In genomic region chr1:2313651-2314296, GRCh38 we compare ENCODE assay signal across 8 cellular contexts.
DNase-seq lines count a peak whose midpoint lies in the region; ATAC-seq and TF ChIP-seq lines count a peak whose summit lies in the region.

No MANE protein-coding gene starts in this region.

- no peaks in the 10 kb centered on the region for H3K9me3 ChIP-seq in lower lobe of right lung
- H3K9me3 ChIP-seq in transverse colon: no peaks in the 10 kb centered on the region

- in situ Hi-C loops in transverse colon (cut with MboI; ENCODE audit: low pct_ligation_motif_present in 1 of 4, low pct_unique_long_range_greater_than_20kb in 1 of 4, low sequenced_read_pairs in 3 of 4): loop anchor here in 2 of 4 donors (25.0 kb wide), 1 partner anchor 101 kb away; no protein-coding TSS in a partner anchor

- TF ChIP-seq CTCF in lower lobe of right lung (IDR thresholded peaks at IDR 0.05): no peak
- TF ChIP-seq CTCF in transverse colon (IDR thresholded peaks at IDR 0.05): no peak

- peak overlapping the region; percentile 92 for H3K27ac ChIP-seq in lower lobe of right lung
- H3K27ac ChIP-seq in transverse colon: peak overlapping the region; percentile 85 to 91 (median 88)

- H3K4me3 ChIP-seq in lower lobe of right lung (peak overlapping the region; percentile 67), transverse colon (peak overlapping the region in 2 of 4 donors; percentile 61 to 64)

- WGBS in transverse colon (ENCODE audit: low coverage in 1 of 2), 2 donors: 58% methylated on average over 17 of the region's 20 CpGs; no CpG with 5 or more reads in 1 of the 2 donors

- no peak overlapping the region for H3K4me3 Mint-ChIP-seq in activated T-cell treated with anti-CD3 and anti-CD28 coated beads, Interleukin-2, amount 50 U/mL, for 24 hours
- H3K4me3 Mint-ChIP-seq in central memory CD8-positive, alpha-beta T cell: peak overlapping the region; percentile 47

- DNase-seq in activated T-cell treated with anti-CD3 and anti-CD28 coated beads, Interleukin-2, amount 50 U/mL, for 24 hours: peak; percentile 45
- DNase-seq in activated T-cell treated with anti-CD3 and anti-CD28 coated beads for 4 hours (no peak), lower lobe of right lung (no peak), transverse colon (no peak), LoVo (ENCODE audit: low spot score) (no peak)
- DNase-seq in central memory CD8-positive, alpha-beta T cell (ENCODE audit: low spot score in 2 of 2): no peak
- DNase-seq in stimulated activated CD4-positive, alpha-beta T cell treated with anti-CD3 and anti-CD28 coated beads, Interleukin-1b, Interleukin-23, amount 100 ng/mL, for 48 hours: no peak
- DNase-seq in central memory CD4-positive, alpha-beta T cell: no peak

- no peak for TF ChIP-seq EP300 in transverse colon (IDR thresholded peaks at IDR 0.05; ENCODE audit: low read depth)

- H3K36me3 Mint-ChIP-seq in activated T-cell treated with anti-CD3 and anti-CD28 coated beads, Interleukin-2, amount 50 U/mL, for 24 hours (ENCODE audit: low read depth): peaks cover 13% of the 10 kb centered on the region
- H3K36me3 Mint-ChIP-seq in central memory CD8-positive, alpha-beta T cell (ENCODE audit: insufficient read depth): peaks cover 9% of the 10 kb centered on the region

- intact Hi-C loops in lower lobe of right lung (cut with DNase I): no loop called here
- intact Hi-C loops in transverse colon (cut with DNase I; ENCODE audit: low total_unique reads): loop anchor here (5.0 kb wide), 1 partner anchor 81 kb away; no protein-coding TSS in a partner anchor

- H3K27ac Mint-ChIP-seq in activated T-cell treated with anti-CD3 and anti-CD28 coated beads, Interleukin-2, amount 50 U/mL, for 24 hours: peak overlapping the region; percentile 37
- H3K27ac Mint-ChIP-seq in central memory CD8-positive, alpha-beta T cell (ENCODE audit: low read depth): peak overlapping the region; percentile 59

- peaks cover 17% of the 10 kb centered on the region for H3K4me1 Mint-ChIP-seq in activated T-cell treated with anti-CD3 and anti-CD28 coated beads, Interleukin-2, amount 50 U/mL, for 24 hours (ENCODE audit: low read depth)
- H3K4me1 Mint-ChIP-seq in central memory CD8-positive, alpha-beta T cell: peaks cover 12% of the 10 kb centered on the region

- H3K27me3 Mint-ChIP-seq in activated T-cell treated with anti-CD3 and anti-CD28 coated beads, Interleukin-2, amount 50 U/mL, for 24 hours: no peaks in the 10 kb centered on the region
- H3K27me3 Mint-ChIP-seq in central memory CD8-positive, alpha-beta T cell: no peaks in the 10 kb centered on the region

- H3K36me3 ChIP-seq in lower lobe of right lung (peaks cover 6% of the 10 kb centered on the region), transverse colon (no peaks in the 10 kb centered on the region)

- no peak for ATAC-seq in central memory CD8-positive, alpha-beta T cell (replicated peaks; ENCODE audit: extremely low read depth, poor library complexity, severe bottlenecking)
- no peak for ATAC-seq in lower lobe of right lung

- H3K4me1 ChIP-seq in lower lobe of right lung (peaks cover 61% of the 10 kb centered on the region), transverse colon (peaks cover 32 to 60% (median 43%) of the 10 kb centered on the region in 4 donors)

- H3K27me3 ChIP-seq in lower lobe of right lung (ENCODE audit: low read depth) (no peaks in the 10 kb centered on the region), transverse colon (peaks cover 9% of the 10 kb centered on the region)

- H3K9me3 Mint-ChIP-seq in activated T-cell treated with anti-CD3 and anti-CD28 coated beads, Interleukin-2, amount 50 U/mL, for 24 hours: no peaks in the 10 kb centered on the region
- no peaks in the 10 kb centered on the region for H3K9me3 Mint-ChIP-seq in central memory CD8-positive, alpha-beta T cell

- no peak for TF ChIP-seq POLR2A in transverse colon (IDR thresholded peaks at IDR 0.05)
